Comparison of ENCODE assay signal across 8 cellular contexts in the genomic region with DNA sequence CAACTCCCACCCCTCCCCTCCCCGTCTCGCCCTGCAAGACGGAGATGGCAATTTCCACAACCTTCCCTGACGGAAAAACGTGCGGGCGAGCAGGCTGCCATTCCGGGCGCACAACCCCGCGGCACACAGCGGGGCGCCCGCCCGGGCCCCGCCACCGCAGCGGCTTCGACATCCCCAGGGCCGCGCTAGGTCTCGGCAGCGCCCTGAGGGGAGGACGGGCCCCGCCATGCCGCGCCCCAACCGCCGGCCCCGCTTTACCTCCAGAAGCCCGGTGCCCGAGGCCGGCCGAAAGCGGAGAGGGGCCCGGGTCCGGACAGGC. TPM values are rescaled to one million over a fixed set of nuclear protein-coding genes. Genes with fewer than 3 reads are reported as not detected.
DNase-seq lines count a peak whose midpoint lies in the region; ATAC-seq and TF ChIP-seq lines count a peak whose summit lies in the region.

No MANE protein-coding gene starts in this region.

- peaks cover 11% of the 10 kb centered on the region for H3K4me1 ChIP-seq in Loucy (ENCODE audit: insufficient read depth, low read length, poor library complexity, severe bottlenecking)
- H3K4me1 ChIP-seq in ectodermal cell (ENCODE audit: control insufficient read depth, insufficient read depth, low read length): no peaks in the 10 kb centered on the region
- H3K4me1 ChIP-seq in muscle layer of colon (ENCODE audit: insufficient read depth, low read length): peaks cover 12% of the 10 kb centered on the region

- H3K79me2 ChIP-seq in Loucy (ENCODE audit: insufficient read depth, low read length): peaks cover 30% of the 10 kb centered on the region

- H3K27ac ChIP-seq in ectodermal cell (ENCODE audit: insufficient read depth, low read depth, low read length, poor library complexity, severe bottlenecking): peak overlapping the region; percentile 91
- peak overlapping the region; percentile 96 for H3K27ac ChIP-seq in muscle layer of colon (ENCODE audit: low read depth, low read length)

- no peaks in the 10 kb centered on the region for H4K20me1 ChIP-seq in Loucy (ENCODE audit: insufficient read depth, low read length, poor library complexity, severe bottlenecking)

- peak overlapping the region; percentile 82 for H3K9ac ChIP-seq in Loucy (ENCODE audit: low read depth, low read length, poor library complexity, severe bottlenecking)
- H3K9ac ChIP-seq in muscle layer of colon (ENCODE audit: low read length): peak overlapping the region; percentile 44

- whole genome bisulfite sequencing in ectodermal cell, 2 experiments: 0% methylated on average over 37 of the region's 37 CpGs

- no peaks in the 10 kb centered on the region for H3K9me2 ChIP-seq in Loucy (replicated peaks; ENCODE audit: low read depth, low read length)

- DNase-seq in AG20443 (ENCODE audit: low spot score) (peak; percentile 52), cerebellum (ENCODE audit: low spot score) (no peak), middle frontal gyrus (ENCODE audit: extremely low spot score, low spot score) (no peak), HuH-7 (ENCODE audit: low spot score) (no peak)

- H3K4me3 ChIP-seq in Loucy (ENCODE audit: low read length, poor library complexity, severe bottlenecking) (peak overlapping the region; percentile 81), ectodermal cell (ENCODE audit: insufficient read depth, low read depth, low read length) (peak overlapping the region; percentile 59), muscle layer of colon (ENCODE audit: low read depth in 1 of 2, low read length in 2 of 2) (peak overlapping the region; percentile 61 to 65)

- peak; percentile 23 for ATAC-seq in GM19455 (IDR thresholded peaks at IDR 0.05; ENCODE audit: unreplicated experiment)

- TF ChIP-seq CTCF in Loucy (conservative IDR thresholded peaks at IDR 0.05; ENCODE audit: low read length): no peak

- H3K27me3 ChIP-seq in Loucy (ENCODE audit: insufficient read depth, low read length, poor library complexity, severe bottlenecking): no peaks in the 10 kb centered on the region
- peaks cover 7% of the 10 kb centered on the region for H3K27me3 ChIP-seq in ectodermal cell (ENCODE audit: control insufficient read depth, insufficient read depth, low read length, poor library complexity, severe bottlenecking)
- H3K27me3 ChIP-seq in muscle layer of colon (ENCODE audit: control insufficient read depth in 1 of 2, insufficient read depth in 2 of 2, low read length in 2 of 2): no peaks in the 10 kb centered on the region

- H3K36me3 ChIP-seq in Loucy (ENCODE audit: insufficient read depth, low read length) (no peaks in the 10 kb centered on the region), ectodermal cell (ENCODE audit: control insufficient read depth, insufficient read depth, low read length) (no peaks in the 10 kb centered on the region), muscle layer of colon (ENCODE audit: insufficient read depth, low read length) (no peaks in the 10 kb centered on the region)

- peak overlapping the region; percentile 80 for H3K4me2 ChIP-seq in Loucy (ENCODE audit: low read depth, low read length, poor library complexity, severe bottlenecking)

- no peaks in the 10 kb centered on the region for H3F3A ChIP-seq in Loucy (ENCODE audit: low read depth)

- H2AFZ ChIP-seq in Loucy (ENCODE audit: low read length): 0 out of 2 replicates have a peak overlapping the region, but pooled peaks have one; percentile 94

- H3K9me3 ChIP-seq in Loucy (ENCODE audit: insufficient read depth, low read depth, low read length) (no peaks in the 10 kb centered on the region), ectodermal cell (ENCODE audit: control insufficient read depth, low read length) (peaks cover 3% of the 10 kb centered on the region), muscle layer of colon (ENCODE audit: low read length) (no peaks in the 10 kb centered on the region)

RNA-seq across cellular contexts. Expression of gene CDIP1, which starts 0.5 kb away (rescaled TPM):
- polyA plus RNA-seq in ectodermal cell (2013, experiment 1 of 4): 49.9 TPM
- 57.7 TPM for polyA plus RNA-seq in ectodermal cell (2013, experiment 2 of 4)
- 41.5 TPM for polyA plus RNA-seq in ectodermal cell (2013, experiment 3 of 4)
- polyA plus RNA-seq in ectodermal cell (2013, experiment 4 of 4): 52.2 TPM
- total RNA-seq in cerebellum: 12.9 TPM

RNA-seq across cellular contexts. Expression of gene C16orf96, which starts 18.1 kb away (rescaled TPM):
- 1.9 TPM for polyA plus RNA-seq in ectodermal cell (2013, experiment 1 of 4)
- polyA plus RNA-seq in ectodermal cell (2013, experiment 2 of 4): 1.9 TPM
- 1.4 TPM for polyA plus RNA-seq in ectodermal cell (2013, experiment 3 of 4)
- 1.3 TPM for polyA plus RNA-seq in ectodermal cell (2013, experiment 4 of 4)
- total RNA-seq in cerebellum: 0.18 TPM
